Comparison of ENCODE assay signal across 17 cellular contexts in genomic region chr4:83605744-83606172, GRCh38.
A peak's percentile ranks its signal among the peaks of the same experiment; 100 is the strongest.
DNase-seq lines count a peak whose midpoint lies in the region; ATAC-seq, FAIRE-seq and TF ChIP-seq lines count a peak whose summit lies in the region.
"Had no signal": no experiment of that assay in that cellular context is flagged by ENCODE, and none has a peak within 500 bp of the region (broad histone marks: within the 10 kb centered on the region; RNA-seq: fewer than 3 reads in every experiment).

No MANE protein-coding gene starts in this region.

- peaks cover 33 to 44% of the 10 kb centered on the region in 2 donors for H3K4me1 ChIP-seq in gastrocnemius medialis

- no peaks in the 10 kb centered on the region for H3K4me1 Mint-ChIP-seq in HFFc6 (ENCODE audit: low read depth)
- H3K4me1 Mint-ChIP-seq: stimulated activated naive CD8-positive, alpha-beta T cell treated with anti-CD3 and anti-CD28 coated beads, Interleukin-15, amount 100 ng/mL, for 72 hours had no signal

- intact Hi-C loops in gastrocnemius medialis (cut with DNase I; ENCODE audit: low total_unique reads) = no loop called here

- H3K4me3 Mint-ChIP-seq in HFFc6 = no peak overlapping the region
- H3K4me3 Mint-ChIP-seq: CD4-positive, alpha-beta T cell; stimulated activated naive CD8-positive, alpha-beta T cell treated with anti-CD3 and anti-CD28 coated beads, Interleukin-15, amount 100 ng/mL, for 72 hours had no signal

- no peaks in the 10 kb centered on the region for H3K36me3 Mint-ChIP-seq in HFFc6 (ENCODE audit: low read depth)

- H3K27me3 Mint-ChIP-seq in HFFc6 (ENCODE audit: insufficient read depth) = no peaks in the 10 kb centered on the region
- H3K27me3 Mint-ChIP-seq: stimulated activated naive CD8-positive, alpha-beta T cell treated with anti-CD3 and anti-CD28 coated beads, Interleukin-15, amount 100 ng/mL, for 72 hours had no signal

- no peak for TF ChIP-seq CTCF in gastrocnemius medialis (IDR thresholded peaks at IDR 0.05 in 4 of 5, conservative IDR thresholded peaks at IDR 0.05 in 1 of 5)
- TF ChIP-seq CTCF in HFFc6 (IDR thresholded peaks at IDR 0.05) = no peak

- H3K36me3 ChIP-seq in gastrocnemius medialis = no peaks in the 10 kb centered on the region

- FAIRE-seq in endometrium (lab: Jason Lieb, UNC) = peak; percentile 26

- DNase-seq in gastrocnemius medialis (no peak), HFFc6 (no peak), NCI-H526 (lab: John Stamatoyannopoulos, UW) (no peak)
- DNase-seq: activated CD4-positive, CD25-positive, alpha-beta regulatory T cell; CD4-positive, alpha-beta T cell; hippocampal formation; KG1; NCI-H1417 treated with DMSO at 0.1 percent for 48 hours; NCI-H446; PC-9; stimulated activated naive CD8-positive, alpha-beta T cell treated with anti-CD3 and anti-CD28 coated beads, Interleukin-15, amount 100 ng/mL, for 72 hours had no signal

- H3K9me3 ChIP-seq in gastrocnemius medialis = no peaks in the 10 kb centered on the region

- no peak overlapping the region for H3K27ac Mint-ChIP-seq in HFFc6
- H3K27ac Mint-ChIP-seq: CD4-positive, alpha-beta T cell; stimulated activated naive CD8-positive, alpha-beta T cell treated with anti-CD3 and anti-CD28 coated beads, Interleukin-15, amount 100 ng/mL, for 72 hours had no signal

- no peak for TF ChIP-seq POLR2A in gastrocnemius medialis (IDR thresholded peaks at IDR 0.05)

- no peak overlapping the region for H3K4me3 ChIP-seq in gastrocnemius medialis
- H3K4me3 ChIP-seq: PC-9, skin epidermis had no signal

- ATAC-seq in GM21360 (IDR thresholded peaks at IDR 0.05; ENCODE audit: unreplicated experiment) (peak; percentile 59), HG03095 (IDR thresholded peaks at IDR 0.05; ENCODE audit: unreplicated experiment) (peak; percentile 62), gastrocnemius medialis (no peak), HG03135 (IDR thresholded peaks at IDR 0.05; ENCODE audit: unreplicated experiment) (no peak)
- ATAC-seq: stimulated activated naive CD8-positive, alpha-beta T cell treated with anti-CD3 and anti-CD28 coated beads, Interleukin-15, amount 100 ng/mL, for 72 hours had no signal

- no peaks in the 10 kb centered on the region for H3K27me3 ChIP-seq in gastrocnemius medialis

- in situ Hi-C loops in gastrocnemius medialis (cut with MboI; ENCODE audit: low sequenced_read_pairs in 4 of 4) = no loop called here

- H3K27ac ChIP-seq in gastrocnemius medialis = peak overlapping the region; percentile 62 to 79 (median 74)
- H3K27ac ChIP-seq: epithelial cell of prostate, PC-9 had no signal

- H3K9me3 Mint-ChIP-seq in HFFc6 = peaks cover 4% of the 10 kb centered on the region
- H3K9me3 Mint-ChIP-seq: CD4-positive, alpha-beta T cell; stimulated activated naive CD8-positive, alpha-beta T cell treated with anti-CD3 and anti-CD28 coated beads, Interleukin-15, amount 100 ng/mL, for 72 hours had no signal

Comparison
In these comparisons a context has a peak if more than half of its experiments do, and no peak if none do; other contexts are left out.
1. ATAC-seq: peak in GM21360 (single experiment) and HG03095 (single experiment); none in gastrocnemius medialis (0 of 2) and HG03135 (single experiment).